Comparison of ENCODE assay signal across 14 cellular contexts in genomic region chr4:12926189-12927066, GRCh38.
DNase-seq lines count a peak whose midpoint lies in the region; ATAC-seq and TF ChIP-seq lines count a peak whose summit lies in the region.
"Had no signal": no experiment of that assay in that cellular context is flagged by ENCODE, and none has a peak within 500 bp of the region (broad histone marks: within the 10 kb centered on the region; RNA-seq: fewer than 3 reads in every experiment).

No MANE protein-coding gene starts in this region.

- ATAC-seq in GM18498 (IDR thresholded peaks at IDR 0.05; ENCODE audit: unreplicated experiment) (peak; percentile 74), GM19452 (IDR thresholded peaks at IDR 0.05; ENCODE audit: unreplicated experiment) (peak; percentile 79), HG03439 (IDR thresholded peaks at IDR 0.05; ENCODE audit: unreplicated experiment) (peak; percentile 86), body of pancreas (no peak)
- ATAC-seq: stimulated activated naive CD8-positive, alpha-beta T cell treated with anti-CD3 and anti-CD28 coated beads, Interleukin-15, amount 100 ng/mL, for 72 hours had no signal

- peaks cover 0 to 12% (median 0%) of the 10 kb centered on the region in 4 donors for H3K9me3 ChIP-seq in tibial nerve
- H3K9me3 ChIP-seq in body of pancreas, result peaks cover 0 to 4% (median 0%) of the 10 kb centered on the region in 3 donors

- TF ChIP-seq POLR2A in tibial nerve (IDR thresholded peaks at IDR 0.05) (no peak), body of pancreas (IDR thresholded peaks at IDR 0.05) (no peak)

- no peaks in the 10 kb centered on the region for H3K4me1 ChIP-seq in tibial nerve
- no peaks in the 10 kb centered on the region for H3K4me1 ChIP-seq in body of pancreas

- TF ChIP-seq CTCF in choroid plexus epithelial cell (conservative IDR thresholded peaks at IDR 0.05; ENCODE audit: low read depth, low read length), result no peak
- no peak for TF ChIP-seq CTCF in tibial nerve (IDR thresholded peaks at IDR 0.05)
- no peak for TF ChIP-seq CTCF in body of pancreas (IDR thresholded peaks at IDR 0.05)

- peak; percentile 3 for DNase-seq in choroid plexus epithelial cell (ENCODE audit: low read depth)
- DNase-seq in tibial nerve (ENCODE audit: low spot score in 2 of 2), result no peak
- DNase-seq in body of pancreas, result no peak
- DNase-seq in occipital lobe (lab: John Stamatoyannopoulos, UW), result no peak
- no peak for DNase-seq in H4 (ENCODE audit: low spot score)
- DNase-seq: activated B cell treated with CpG ODN at 0.5 μM for 24 hours; GF-D8; NCI-H1436; stimulated activated CD4-positive, alpha-beta T cell treated with anti-CD3 and anti-CD28 coated beads, Interleukin-4, amount 100 ng/mL, for 24 hours; stimulated activated naive CD8-positive, alpha-beta T cell treated with anti-CD3 and anti-CD28 coated beads, Interleukin-15, amount 100 ng/mL, for 72 hours had no signal

- no peak for TF ChIP-seq EP300 in tibial nerve (IDR thresholded peaks at IDR 0.05)

- no peak overlapping the region for H3K4me3 ChIP-seq in choroid plexus epithelial cell (ENCODE audit: low read depth, low read length)
- no peak overlapping the region for H3K4me3 ChIP-seq in tibial nerve
- no peak overlapping the region for H3K4me3 ChIP-seq in body of pancreas

- intact Hi-C loops in body of pancreas (cut with DNase I), result no loop called here

- H3K27ac ChIP-seq in tibial nerve (no peak overlapping the region), body of pancreas (no peak overlapping the region)
- H3K27ac ChIP-seq: C4-2B had no signal

- H3K27me3 ChIP-seq in tibial nerve, result no peaks in the 10 kb centered on the region
- no peaks in the 10 kb centered on the region for H3K27me3 ChIP-seq in body of pancreas

- WGBS in tibial nerve, 2 donors, result 54 to 66% methylated on average over 5 of the region's 5 CpGs
- whole genome bisulfite sequencing in body of pancreas, 2 donors, result 70 to 71% methylated on average over 5 of the region's 5 CpGs

- H3K36me3 ChIP-seq in tibial nerve (no peaks in the 10 kb centered on the region), body of pancreas (replicated peaks in 1 of 2; ENCODE audit: insufficient read depth in 1 of 2, low read depth in 2 of 2) (no peaks in the 10 kb centered on the region)
